In genomic region chr3:149936812-149937230, GRCh38 we compare ENCODE assay signal across 8 cellular contexts. TPM values are rescaled to one million over a fixed set of nuclear protein-coding genes. Genes with fewer than 3 reads are reported as not detected.
A peak's percentile ranks its signal among the peaks of the same experiment; 100 is the strongest.
DNase-seq lines count a peak whose midpoint lies in the region; ATAC-seq and TF ChIP-seq lines count a peak whose summit lies in the region.

No MANE protein-coding gene starts in this region.

- 60% methylated on average over 7 of the region's 7 CpGs for WGBS in suprapubic skin

- H3K36me3 ChIP-seq in suprapubic skin, result peaks cover 10% of the 10 kb centered on the region

- no peaks in the 10 kb centered on the region for H3K4me1 ChIP-seq in suprapubic skin

- no peaks in the 10 kb centered on the region for H3K27me3 ChIP-seq in suprapubic skin

- TF ChIP-seq CTCF in suprapubic skin (IDR thresholded peaks at IDR 0.05), result peak in 1 of 2 donors; percentile 37

- no peak overlapping the region for H3K27ac ChIP-seq in suprapubic skin

- peak; percentile 33 for DNase-seq in activated naive CD4-positive, alpha-beta T cell treated with Interleukin-2 at 50 U/mL for 16 hours
- DNase-seq in activated naive CD4-positive, alpha-beta T cell (lab: John Stamatoyannopoulos, UW), result no peak
- DNase-seq in NCI-H69 (lab: John Stamatoyannopoulos, UW) (peak; percentile 69), fibroblast of gingiva (ENCODE audit: low read depth) (peak; percentile 51), occipital lobe (lab: John Stamatoyannopoulos, UW) (peak; percentile 4), suprapubic skin (ENCODE audit: low spot score in 2 of 2) (no peak)
- DNase-seq in activated CD8-positive, alpha-beta memory T cell treated with anti-CD3 and anti-CD28 coated beads for 24 hours, result peak; percentile 68

- no peak overlapping the region for H3K4me3 ChIP-seq in suprapubic skin

- no peak for TF ChIP-seq EP300 in suprapubic skin (IDR thresholded peaks at IDR 0.05)

- peak; percentile 63 for ATAC-seq in HG03135 (IDR thresholded peaks at IDR 0.05; ENCODE audit: unreplicated experiment)

- no peaks in the 10 kb centered on the region for H3K9me3 ChIP-seq in suprapubic skin

- TF ChIP-seq POLR2A in suprapubic skin (IDR thresholded peaks at IDR 0.05), result no peak

RNA-seq across cellular contexts. Expression of gene PFN2, which starts 33.9 kb away (rescaled TPM):
- total RNA-seq in occipital lobe (459 TPM), suprapubic skin (10 to 100 TPM in 2 of 4 donors, 1 to 10 TPM in 2; 6.5 to 19.9 (median 13.2) TPM)

Comparison
In these comparisons a context has a peak if more than half of its experiments do, and no peak if none do; other contexts are left out.
1. DNase-seq: peak in activated naive CD4-positive, alpha-beta T cell treated with Interleukin-2 at 50 U/mL for 16 hours (single experiment), NCI-H69 (single experiment), activated CD8-positive, alpha-beta memory T cell treated with anti-CD3 and anti-CD28 coated beads for 24 hours (single experiment), fibroblast of gingiva (single experiment) and occipital lobe (single experiment); none in activated naive CD4-positive, alpha-beta T cell (0 of 4) and suprapubic skin (0 of 2).
2. RNA of gene PFN2, which starts 33.9 kb away (total RNA-seq): 459 TPM in occipital lobe (single experiment); 6.5 to 19.9 TPM in suprapubic skin; every median in the first group is over 10 times any median in the second.